Comparison of ENCODE assay signal across 19 cellular contexts in the genomic region with DNA sequence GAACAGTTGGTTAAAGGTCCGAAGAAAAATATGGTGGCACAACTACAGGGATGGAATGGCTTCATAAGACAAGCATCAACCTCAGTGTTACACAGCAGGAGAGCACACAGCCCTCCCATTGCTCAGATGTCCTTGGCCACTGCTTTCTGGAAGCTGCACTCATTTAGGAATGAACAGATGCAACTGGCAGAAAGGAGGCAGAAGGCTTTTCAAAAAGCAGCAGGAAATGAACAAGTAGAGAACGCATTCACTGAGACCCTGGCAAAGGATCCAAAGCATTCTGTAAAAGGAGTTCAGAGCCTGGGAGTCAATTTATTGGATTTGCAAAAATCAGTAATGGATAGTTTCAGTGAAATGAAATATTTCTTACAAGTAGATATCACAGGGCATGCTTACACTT.
"Had no signal": no experiment of that assay in that cellular context is flagged by ENCODE, and none has a peak within 500 bp of the region (broad histone marks: within the 10 kb centered on the region; RNA-seq: fewer than 3 reads in every experiment).

No MANE protein-coding gene starts in this region.

- H3K36me3 ChIP-seq: brain microvascular endothelial cell, heart right ventricle, neutrophil, right lobe of liver, spleen, thyroid gland had no signal

- H3K4me1 Mint-ChIP-seq: activated CD4-positive, alpha-beta memory T cell treated with anti-CD3 and anti-CD28 coated beads, Interleukin-2, amount 10 ng/mL, durations not matched to agents 7 days and 5 days; central memory CD8-positive, alpha-beta T cell; naive thymus-derived CD8-positive, alpha-beta T cell had no signal

- H3K27ac Mint-ChIP-seq: activated CD4-positive, alpha-beta memory T cell treated with anti-CD3 and anti-CD28 coated beads, Interleukin-2, amount 10 ng/mL, durations not matched to agents 7 days and 5 days; activated naive CD4-positive, alpha-beta T cell treated with anti-CD3 and anti-CD28 coated beads, Interleukin-2, amount 50 U/mL, for 72 hours; naive thymus-derived CD8-positive, alpha-beta T cell; progenitor cell of endocrine pancreas; WTC11 had no signal

- H3K36me3 Mint-ChIP-seq: activated naive CD4-positive, alpha-beta T cell treated with anti-CD3 and anti-CD28 coated beads, Interleukin-2, amount 50 U/mL, for 72 hours; naive thymus-derived CD8-positive, alpha-beta T cell had no signal

- H3K9me3 ChIP-seq: neutrophil, right lobe of liver, thyroid gland had no signal

- H3K27me3 Mint-ChIP-seq: activated CD4-positive, alpha-beta memory T cell treated with anti-CD3 and anti-CD28 coated beads, Interleukin-2, amount 10 ng/mL, durations not matched to agents 7 days and 5 days; central memory CD8-positive, alpha-beta T cell had no signal

- H3K27me3 ChIP-seq: brain microvascular endothelial cell, heart right ventricle, neutrophil, right lobe of liver, spleen, thyroid gland had no signal

- DNase-seq: activated CD4-positive, alpha-beta memory T cell treated with anti-CD3 and anti-CD28 coated beads, Interleukin-2, amount 10 ng/mL, durations not matched to agents 7 days and 5 days; activated CD4-positive, alpha-beta T cell treated with anti-CD3 and anti-CD28 coated beads for 4 hours; activated effector memory CD4-positive, alpha-beta T cell treated with anti-CD3 and anti-CD28 coated beads, Interleukin-2, amount 50 U/mL, for 16 hours; activated T-cell treated with anti-CD3 and anti-CD28 coated beads, Interleukin-2, amount 50 U/mL, for 48 hours; amniotic stem cell; brain microvascular endothelial cell; effector CD8-positive, alpha-beta T cell; heart right ventricle; naive thymus-derived CD8-positive, alpha-beta T cell; right lobe of liver; spleen; stimulated activated CD4-positive, alpha-beta T cell treated with anti-CD3 and anti-CD28 coated beads, Interleukin-1b, Interleukin-23, amount 100 ng/mL, for 48 hours; T-helper 2 cell; thyroid gland had no signal

- H3K4me1 ChIP-seq: right lobe of liver, spleen had no signal

- H3K4me3 ChIP-seq: heart right ventricle, right lobe of liver, spleen, thyroid gland had no signal

- H3K4me3 Mint-ChIP-seq: activated CD4-positive, alpha-beta memory T cell treated with anti-CD3 and anti-CD28 coated beads, Interleukin-2, amount 10 ng/mL, durations not matched to agents 7 days and 5 days; central memory CD8-positive, alpha-beta T cell; naive thymus-derived CD8-positive, alpha-beta T cell; WTC11 had no signal

- H3K27ac ChIP-seq: brain microvascular endothelial cell, neutrophil, right lobe of liver, spleen, thyroid gland had no signal

- H3K9me3 Mint-ChIP-seq: activated CD4-positive, alpha-beta memory T cell treated with anti-CD3 and anti-CD28 coated beads, Interleukin-2, amount 10 ng/mL, durations not matched to agents 7 days and 5 days; central memory CD8-positive, alpha-beta T cell had no signal
